2 cellular contexts compared by ENCODE assay signal in the genomic region with DNA sequence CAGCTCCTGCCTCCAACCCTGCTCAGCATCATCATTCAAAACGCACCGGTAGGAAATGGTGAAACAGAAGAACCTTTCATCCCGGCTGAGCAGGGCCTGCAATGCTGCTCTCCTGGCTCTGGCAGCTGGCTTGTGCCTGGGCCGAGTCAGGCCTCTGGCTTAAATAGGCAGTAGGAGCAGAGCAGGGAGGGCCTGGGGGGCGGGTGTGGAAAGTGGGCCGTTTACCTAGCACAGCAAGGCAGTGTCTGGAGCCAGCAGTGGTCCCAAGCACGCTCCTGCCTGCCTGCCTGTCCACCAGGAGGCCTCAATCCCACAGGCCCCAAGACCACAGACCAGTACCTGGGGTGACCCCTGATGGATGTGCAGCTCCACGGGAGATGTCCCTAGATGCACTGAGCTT.
TF ChIP-seq lines count a peak whose summit lies in the region.

No MANE protein-coding gene starts in this region.

TF ChIP-seq in HCT116, 20 proteins besides CTCF, POLR2A, EP300 and RAD21:
- TF ChIP-seq ELF1 (IDR thresholded peaks at IDR 0.05; ENCODE audit: borderline replicate concordance, low read depth) (no peak), ZFX (IDR thresholded peaks at IDR 0.05) (no peak), POLR2AphosphoS5 (IDR thresholded peaks at IDR 0.05; ENCODE audit: low read depth, low read length) (no peak), EGR1 (IDR thresholded peaks at IDR 0.05; ENCODE audit: low read depth) (no peak), SRF (IDR thresholded peaks at IDR 0.05; ENCODE audit: low read depth) (no peak)

TF ChIP-seq in K562, 482 proteins besides CTCF, POLR2A, EP300 and RAD21:
- TF ChIP-seq EGR1 (conservative IDR thresholded peaks at IDR 0.05): no peak
- no peak for TF ChIP-seq E2F3 (CRISPR knock-in tag; IDR thresholded peaks at IDR 0.05)
- TF ChIP-seq PCBP1 (IDR thresholded peaks at IDR 0.05; ENCODE audit: low read depth, low read length, poor library complexity, severe bottlenecking): no peak
- TF ChIP-seq, protein P1, sequence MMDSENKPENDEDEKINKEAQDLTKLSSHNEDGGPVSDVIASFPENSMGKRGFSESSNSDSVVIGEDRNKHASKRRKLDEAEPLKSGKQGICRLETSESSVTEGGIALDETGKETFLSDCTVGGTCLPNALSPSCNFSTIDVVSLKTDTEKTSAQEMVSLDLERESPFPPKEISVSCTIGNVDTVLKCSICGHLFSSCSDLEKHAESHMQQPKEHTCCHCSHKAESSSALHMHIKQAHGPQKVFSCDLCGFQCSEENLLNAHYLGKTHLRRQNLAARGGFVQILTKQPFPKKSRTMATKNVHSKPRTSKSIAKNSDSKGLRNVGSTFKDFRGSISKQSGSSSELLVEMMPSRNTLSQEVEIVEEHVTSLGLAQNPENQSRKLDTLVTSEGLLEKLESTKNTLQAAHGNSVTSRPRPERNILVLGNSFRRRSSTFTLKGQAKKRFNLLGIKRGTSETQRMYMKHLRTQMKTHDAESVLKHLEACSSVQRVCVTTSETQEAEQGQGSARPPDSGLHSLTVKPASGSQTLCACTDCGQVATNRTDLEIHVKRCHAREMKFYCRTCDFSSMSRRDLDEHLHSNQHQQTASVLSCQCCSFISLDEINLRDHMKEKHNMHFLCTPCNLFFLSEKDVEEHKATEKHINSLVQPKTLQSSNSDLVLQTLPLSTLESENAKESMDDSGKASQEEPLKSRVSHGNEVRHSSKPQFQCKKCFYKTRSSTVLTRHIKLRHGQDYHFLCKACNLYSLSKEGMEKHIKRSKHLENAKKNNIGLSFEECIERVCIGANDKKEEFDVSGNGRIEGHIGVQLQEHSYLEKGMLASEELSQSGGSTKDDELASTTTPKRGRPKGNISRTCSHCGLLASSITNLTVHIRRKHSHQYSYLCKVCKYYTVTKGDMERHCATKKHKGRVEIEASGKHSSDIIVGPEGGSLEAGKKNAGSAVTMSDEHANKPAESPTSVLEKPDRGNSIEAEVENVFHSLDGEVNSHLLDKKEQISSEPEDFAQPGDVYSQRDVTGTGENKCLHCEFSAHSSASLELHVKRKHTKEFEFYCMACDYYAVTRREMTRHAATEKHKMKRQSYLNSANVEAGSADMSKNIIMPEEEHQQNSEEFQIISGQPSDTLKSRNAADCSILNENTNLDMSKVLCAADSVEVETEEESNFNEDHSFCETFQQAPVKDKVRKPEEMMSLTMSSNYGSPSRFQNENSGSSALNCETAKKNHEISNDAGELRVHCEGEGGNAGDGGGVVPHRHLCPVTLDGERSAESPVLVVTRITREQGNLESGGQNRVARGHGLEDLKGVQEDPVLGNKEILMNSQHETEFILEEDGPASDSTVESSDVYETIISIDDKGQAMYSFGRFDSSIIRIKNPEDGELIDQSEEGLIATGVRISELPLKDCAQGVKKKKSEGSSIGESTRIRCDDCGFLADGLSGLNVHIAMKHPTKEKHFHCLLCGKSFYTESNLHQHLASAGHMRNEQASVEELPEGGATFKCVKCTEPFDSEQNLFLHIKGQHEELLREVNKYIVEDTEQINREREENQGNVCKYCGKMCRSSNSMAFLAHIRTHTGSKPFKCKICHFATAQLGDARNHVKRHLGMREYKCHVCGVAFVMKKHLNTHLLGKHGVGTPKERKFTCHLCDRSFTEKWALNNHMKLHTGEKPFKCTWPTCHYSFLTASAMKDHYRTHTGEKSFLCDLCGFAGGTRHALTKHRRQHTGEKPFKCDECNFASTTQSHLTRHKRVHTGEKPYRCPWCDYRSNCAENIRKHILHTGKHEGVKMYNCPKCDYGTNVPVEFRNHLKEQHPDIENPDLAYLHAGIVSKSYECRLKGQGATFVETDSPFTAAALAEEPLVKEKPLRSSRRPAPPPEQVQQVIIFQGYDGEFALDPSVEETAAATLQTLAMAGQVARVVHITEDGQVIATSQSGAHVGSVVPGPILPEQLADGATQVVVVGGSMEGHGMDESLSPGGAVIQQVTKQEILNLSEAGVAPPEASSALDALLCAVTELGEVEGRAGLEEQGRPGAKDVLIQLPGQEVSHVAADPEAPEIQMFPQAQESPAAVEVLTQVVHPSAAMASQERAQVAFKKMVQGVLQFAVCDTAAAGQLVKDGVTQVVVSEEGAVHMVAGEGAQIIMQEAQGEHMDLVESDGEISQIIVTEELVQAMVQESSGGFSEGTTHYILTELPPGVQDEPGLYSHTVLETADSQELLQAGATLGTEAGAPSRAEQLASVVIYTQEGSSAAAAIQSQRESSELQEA (IDR thresholded peaks at IDR 0.05; ENCODE audit: low read depth): no peak
- TF ChIP-seq, protein P2, sequence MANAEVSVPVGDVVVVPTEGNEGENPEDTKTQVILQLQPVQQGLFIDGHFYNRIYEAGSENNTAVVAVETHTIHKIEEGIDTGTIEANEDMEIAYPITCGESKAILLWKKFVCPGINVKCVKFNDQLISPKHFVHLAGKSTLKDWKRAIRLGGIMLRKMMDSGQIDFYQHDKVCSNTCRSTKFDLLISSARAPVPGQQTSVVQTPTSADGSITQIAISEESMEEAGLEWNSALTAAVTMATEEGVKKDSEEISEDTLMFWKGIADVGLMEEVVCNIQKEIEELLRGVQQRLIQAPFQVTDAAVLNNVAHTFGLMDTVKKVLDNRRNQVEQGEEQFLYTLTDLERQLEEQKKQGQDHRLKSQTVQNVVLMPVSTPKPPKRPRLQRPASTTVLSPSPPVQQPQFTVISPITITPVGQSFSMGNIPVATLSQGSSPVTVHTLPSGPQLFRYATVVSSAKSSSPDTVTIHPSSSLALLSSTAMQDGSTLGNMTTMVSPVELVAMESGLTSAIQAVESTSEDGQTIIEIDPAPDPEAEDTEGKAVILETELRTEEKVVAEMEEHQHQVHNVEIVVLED (CRISPR knock-in tag; IDR thresholded peaks at IDR 0.05): no peak
- TF ChIP-seq SETDB1 (IDR thresholded peaks at IDR 0.05; ENCODE audit: low read length): no peak
- TF ChIP-seq, protein P3, sequence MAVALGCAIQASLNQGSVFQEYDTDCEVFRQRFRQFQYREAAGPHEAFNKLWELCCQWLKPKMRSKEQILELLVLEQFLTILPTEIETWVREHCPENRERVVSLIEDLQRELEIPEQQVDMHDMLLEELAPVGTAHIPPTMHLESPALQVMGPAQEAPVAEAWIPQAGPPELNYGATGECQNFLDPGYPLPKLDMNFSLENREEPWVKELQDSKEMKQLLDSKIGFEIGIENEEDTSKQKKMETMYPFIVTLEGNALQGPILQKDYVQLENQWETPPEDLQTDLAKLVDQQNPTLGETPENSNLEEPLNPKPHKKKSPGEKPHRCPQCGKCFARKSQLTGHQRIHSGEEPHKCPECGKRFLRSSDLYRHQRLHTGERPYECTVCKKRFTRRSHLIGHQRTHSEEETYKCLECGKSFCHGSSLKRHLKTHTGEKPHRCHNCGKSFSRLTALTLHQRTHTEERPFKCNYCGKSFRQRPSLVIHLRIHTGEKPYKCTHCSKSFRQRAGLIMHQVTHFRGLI (CRISPR knock-in tag; IDR thresholded peaks at IDR 0.05): no peak
- no peak for TF ChIP-seq NR2F6 (CRISPR knock-in tag; IDR thresholded peaks at IDR 0.05)
- no peak for TF ChIP-seq MTF1 (CRISPR knock-in tag; IDR thresholded peaks at IDR 0.05; ENCODE audit: borderline replicate concordance)
